ENCODE assay signal across 9 cellular contexts in the genomic region with DNA sequence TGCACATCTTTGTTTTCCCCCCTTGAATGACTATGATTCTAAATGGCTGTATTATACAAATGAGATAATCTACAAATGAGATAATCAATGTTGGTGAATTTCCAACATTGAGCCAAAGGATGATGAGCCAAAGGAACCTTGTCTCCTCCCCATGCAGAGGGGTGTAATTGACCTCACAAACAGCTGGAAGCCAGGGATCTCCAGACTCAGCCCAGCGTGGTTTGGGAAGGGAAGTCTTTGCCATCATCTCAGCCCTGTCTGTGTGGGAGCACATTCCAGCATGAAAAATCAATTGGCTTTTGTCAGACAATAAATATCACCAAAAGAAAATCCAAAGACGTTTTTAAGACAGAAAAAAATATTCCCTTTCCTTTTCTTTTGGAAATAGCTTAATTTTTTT.
"Had no signal": no experiment of that assay in that cellular context is flagged by ENCODE, and none has a peak within 500 bp of the region (broad histone marks: within the 10 kb centered on the region; RNA-seq: fewer than 3 reads in every experiment).

No MANE protein-coding gene starts in this region.

- H3K4me3 ChIP-seq: GM23248, HAP-1, K562 had no signal

- H3K27ac Mint-ChIP-seq: HFFc6 had no signal

- H3K27ac ChIP-seq: GM23248 had no signal

- FAIRE-seq: HTR-8/SVneo, K562 had no signal

- H3K9me3 ChIP-seq: HAP-1 had no signal

- H3K4me1 ChIP-seq: HAP-1 had no signal

- H3K9me3 Mint-ChIP-seq: HFFc6 had no signal

- DNase-seq: GM23248, GOT3, H7, HFFc6, IMR-90 had no signal

- ATAC-seq: HCT116, K562 had no signal

- H3K4me3 Mint-ChIP-seq: HFFc6 had no signal

- H3K36me3 ChIP-seq: HAP-1 had no signal
